11 cellular contexts compared by ENCODE assay signal in genomic region chr11:104151404-104152204, GRCh38. TPM values are rescaled to one million over a fixed set of nuclear protein-coding genes. Genes with fewer than 3 reads are reported as not detected.
DNase-seq lines count a peak whose midpoint lies in the region; ATAC-seq, FAIRE-seq and TF ChIP-seq lines count a peak whose summit lies in the region.
"Had no signal": no experiment of that assay in that cellular context is flagged by ENCODE, and none has a peak within 500 bp of the region (broad histone marks: within the 10 kb centered on the region; RNA-seq: fewer than 3 reads in every experiment).

No MANE protein-coding gene starts in this region.

- TF ChIP-seq CTCF in AG09309 (IDR thresholded peaks at IDR 0.05; ENCODE audit: control insufficient read depth, insufficient read depth, low read depth, low read length, missing control alignments), result peak; percentile 9
- TF ChIP-seq CTCF in RWPE1 (conservative IDR thresholded peaks at IDR 0.05; ENCODE audit: low read depth), result peak; percentile 42

- DNase-seq in AG09309 (ENCODE audit: low read depth) (no peak), GM12892 (ENCODE audit: insufficient read length) (no peak), RWPE1 (ENCODE audit: low spot score) (peak; percentile 20), germinal center (ENCODE audit: low spot score) (peak; percentile 5), UCSD-AML1 (lab: John Stamatoyannopoulos, UW; ENCODE audit: unreplicated experiment) (no peak), NCI-H2029 (lab: John Stamatoyannopoulos, UW) (no peak), NCI-H1694 (lab: John Stamatoyannopoulos, UW) (no peak)
- DNase-seq: activated CD4-positive, alpha-beta T cell treated with anti-CD3 and anti-CD28 coated beads for 1 hour; caudate nucleus; stimulated activated CD4-positive, alpha-beta T cell treated with anti-CD3 and anti-CD28 coated beads, Interleukin-4, amount 100 ng/mL, for 4 hours had no signal

- CTCF ChIA-PET in RWPE1 (lab: Yijun Ruan, JAX), result interaction anchor here (0.6 to 1.2 kb wide), 2 partner anchors 469 to 1787 kb away, joined by 3 to 4 read pairs; no protein-coding TSS in a partner anchor

- no peak for ATAC-seq in HG02870 (IDR thresholded peaks at IDR 0.05; ENCODE audit: unreplicated experiment)

- no peak overlapping the region for H3K4me3 ChIP-seq in AG09309 (ENCODE audit: control insufficient read depth, low read depth, low read length)

- no peak for TF ChIP-seq POLR2A in GM12892 (IDR thresholded peaks at IDR 0.05; ENCODE audit: low read depth, low read length)

- FAIRE-seq in GM12892 (lab: Jason Lieb, UNC), result peak; percentile 71

- H3K27ac ChIP-seq in RWPE1, result no peak overlapping the region

- POLR2A ChIA-PET in RWPE1 (lab: Yijun Ruan, JAX; ENCODE audit: low non-redundant PET), result no interaction called here

RNA-seq across cellular contexts. Expression of gene PDGFD, which starts 12.3 kb away (rescaled TPM):
- not detected for polyA plus RNA-seq in GM12892 (2012; ENCODE audit: missing spikeins)

Comparison
In these comparisons a context has a peak if more than half of its experiments do, and no peak if none do; other contexts are left out.
1. DNase-seq: peak in RWPE1 (single experiment) and germinal center (single experiment); none in AG09309 (single experiment), GM12892 (single experiment), UCSD-AML1 (single experiment), NCI-H2029 (single experiment) and NCI-H1694 (single experiment).